ENCODE assay signal across 20 cellular contexts in the genomic region with DNA sequence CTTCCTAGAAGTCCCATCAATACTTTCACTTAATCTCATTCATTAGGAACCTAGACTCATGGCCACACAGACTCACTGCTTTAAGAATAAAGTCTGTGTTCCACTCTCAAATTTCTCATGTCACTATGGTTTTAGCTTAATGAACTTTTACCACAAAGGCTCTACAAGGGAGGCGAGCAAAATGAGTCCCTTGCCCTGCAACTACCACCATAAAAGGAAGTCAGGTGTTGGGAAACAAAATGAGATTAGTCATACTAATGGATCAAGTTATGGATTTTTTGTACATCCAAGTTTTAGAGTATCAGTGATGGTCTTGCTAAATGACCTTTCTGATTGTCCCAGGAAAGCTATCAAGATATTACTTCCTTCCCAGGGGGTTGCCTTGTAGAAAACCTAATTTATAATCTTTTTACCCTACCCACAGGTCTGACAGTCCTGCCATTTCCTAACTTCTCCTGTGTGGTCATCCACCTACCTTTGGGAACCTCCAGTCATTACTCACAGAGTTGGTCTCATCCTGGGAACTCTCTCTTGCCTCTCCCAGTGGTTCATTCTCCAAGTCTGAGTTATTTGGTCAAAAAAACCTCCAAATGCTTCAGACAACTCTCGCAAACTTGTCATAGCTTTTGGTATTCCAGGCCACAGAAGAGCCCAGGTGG.
"Had no signal": no experiment of that assay in that cellular context is flagged by ENCODE, and none has a peak within 500 bp of the region (broad histone marks: within the 10 kb centered on the region; RNA-seq: fewer than 3 reads in every experiment).

No MANE protein-coding gene starts in this region.

- H3K4me3 Mint-ChIP-seq: activated T-cell treated with anti-CD3 and anti-CD28 coated beads, Interleukin-2, amount 50 U/mL, for 72 hours; effector memory CD8-positive, alpha-beta T cell had no signal

- H3K9me3 Mint-ChIP-seq: activated T-cell treated with anti-CD3 and anti-CD28 coated beads, Interleukin-2, amount 50 U/mL, for 72 hours; effector memory CD8-positive, alpha-beta T cell had no signal

- H3K27ac Mint-ChIP-seq: activated T-cell treated with anti-CD3 and anti-CD28 coated beads, Interleukin-2, amount 50 U/mL, for 72 hours had no signal

- FAIRE-seq: urothelium cell line had no signal

- DNase-seq: activated CD4-positive, CD25-positive, alpha-beta regulatory T cell; activated CD8-positive, alpha-beta memory T cell treated with anti-CD3 and anti-CD28 coated beads for 24 hours; activated CD8-positive, alpha-beta memory T cell treated with anti-CD3 and anti-CD28 coated beads, Interleukin-2, amount 50 U/mL, for 48 hours; activated effector memory CD4-positive, alpha-beta T cell treated with anti-CD3 and anti-CD28 coated beads, Interleukin-2, amount 50 U/mL, for 16 hours; activated naive CD4-positive, alpha-beta T cell treated with anti-CD3 and anti-CD28 coated beads, Interleukin-2, amount 50 U/mL, for 16 hours; activated T-cell treated with anti-CD3 and anti-CD28 coated beads, Interleukin-2, amount 50 U/mL, for 72 hours; effector memory CD8-positive, alpha-beta T cell; foreskin keratinocyte; hippocampal formation; islet precursor cell; left lung; occipital lobe; posterior cingulate gyrus; retina; stimulated activated CD4-positive, alpha-beta T cell treated with anti-CD3 and anti-CD28 coated beads, Interleukin-12 subunit alpha, Interleukin-12 subunit beta, amount 100 ng/mL, for 4 hours; stimulated activated CD4-positive, alpha-beta T cell treated with anti-CD3 and anti-CD28 coated beads, Interleukin-2, amount 100 ng/mL, for 24 hours; stimulated activated naive CD4-positive, alpha-beta T cell treated with Interleukin-2 at 50 U/mL for 16 hours; SW 1271; tibial artery had no signal

- H3K27me3 Mint-ChIP-seq: effector memory CD8-positive, alpha-beta T cell had no signal

- ATAC-seq: activated T-cell treated with anti-CD3 and anti-CD28 coated beads, Interleukin-2, amount 50 U/mL, for 72 hours; effector memory CD8-positive, alpha-beta T cell; foreskin keratinocyte; left lung had no signal
